Comparison of ENCODE assay signal across 8 cellular contexts in genomic region chr12:108839011-108839889, GRCh38. TPM values are rescaled to one million over a fixed set of nuclear protein-coding genes. Genes with fewer than 3 reads are reported as not detected.
DNase-seq lines count a peak whose midpoint lies in the region; ATAC-seq and TF ChIP-seq lines count a peak whose summit lies in the region.

No MANE protein-coding gene starts in this region.

- H3K9me2 ChIP-seq in OCI-LY7 (ENCODE audit: insufficient read depth, low read length), result no peaks in the 10 kb centered on the region

- no peak overlapping the region for H3K4me3 ChIP-seq in left ventricle myocardium inferior
- H3K4me3 ChIP-seq in OCI-LY7 (ENCODE audit: low read depth, low read length, poor library complexity, severe bottlenecking), result no peak overlapping the region

- no peak overlapping the region for H3T11ph ChIP-seq in H9 (ENCODE audit: low read length)

- peak overlapping the region; percentile 50 to 83 (median 59); a peak in 4 of 7 replicates for H3K27ac Mint-ChIP-seq in H9
- H3K27ac Mint-ChIP-seq in activated naive CD8-positive, alpha-beta T cell, result peak overlapping the region; percentile 84
- peak overlapping the region; percentile 91 for H3K27ac Mint-ChIP-seq in stimulated activated memory B cell treated with anti-CD40 and anti-IgM and Interleukin-4, amounts not matched to agents 10 μg/mL and 1 μg/mL and 100 μg/mL, for 72 hours

- H3K4me2 ChIP-seq in H9 (ENCODE audit: insufficient read depth, insufficient read length, low read length), result no peak overlapping the region
- no peak overlapping the region for H3K4me2 ChIP-seq in OCI-LY7 (ENCODE audit: low read length)

- H3K18ac ChIP-seq in H9 (ENCODE audit: insufficient read length, low read depth, low read length), result peak overlapping the region; percentile 50

- no peak overlapping the region for H2BK20ac ChIP-seq in H9 (ENCODE audit: low read depth, low read length, poor library complexity, severe bottlenecking)

- no peaks in the 10 kb centered on the region for H4K20me1 ChIP-seq in H9 (ENCODE audit: control insufficient read depth, insufficient read depth, insufficient read length)
- H4K20me1 ChIP-seq in OCI-LY7 (ENCODE audit: insufficient read depth, low read length), result no peaks in the 10 kb centered on the region

- no peak overlapping the region for H4K5ac ChIP-seq in H9 (ENCODE audit: insufficient read length, low read depth, low read length)

- H2AFZ ChIP-seq in H9 (ENCODE audit: low read length), result no peak overlapping the region
- no peak overlapping the region for H2AFZ ChIP-seq in OCI-LY7 (ENCODE audit: low read length)

- peaks cover 25 to 36% of the 10 kb centered on the region in 2 experiments for H3K4me1 Mint-ChIP-seq in H9
- peaks cover 32% of the 10 kb centered on the region for H3K4me1 Mint-ChIP-seq in activated naive CD8-positive, alpha-beta T cell (ENCODE audit: low read depth)
- peaks cover 34% of the 10 kb centered on the region for H3K4me1 Mint-ChIP-seq in stimulated activated memory B cell treated with anti-CD40 and anti-IgM and Interleukin-4, amounts not matched to agents 10 μg/mL and 1 μg/mL and 100 μg/mL, for 72 hours

- no peak overlapping the region; the same call in 1 of the 2 replicates for H3K4ac ChIP-seq in H9 (ENCODE audit: low read depth, low read length)

- H3K79me1 ChIP-seq in H9 (ENCODE audit: insufficient read depth, low read depth, low read length, poor library complexity, severe bottlenecking), result no peaks in the 10 kb centered on the region

- WGBS in H9 (ENCODE audit: extremely low coverage, insufficient read length, low lambda C conversion rate), result no CpG with 5 or more reads among the region's 6 CpGs

- H2BK120ac ChIP-seq in H9 (ENCODE audit: low read depth, low read length, poor library complexity, severe bottlenecking), result no peak overlapping the region

- no peaks in the 10 kb centered on the region for H3K9me3 ChIP-seq in H9 (ENCODE audit: control insufficient read depth, low read depth, low read length)
- H3K9me3 ChIP-seq in left ventricle myocardium inferior (replicated peaks), result no peaks in the 10 kb centered on the region
- no peaks in the 10 kb centered on the region for H3K9me3 ChIP-seq in OCI-LY7 (ENCODE audit: low read length)

- TF ChIP-seq CTCF in H9 (conservative IDR thresholded peaks at IDR 0.05) (no peak), left ventricle myocardium inferior (IDR thresholded peaks at IDR 0.05; ENCODE audit: borderline replicate concordance) (no peak), OCI-LY7 (conservative IDR thresholded peaks at IDR 0.05; ENCODE audit: low read length) (no peak)

- H3K79me2 ChIP-seq in H9 (ENCODE audit: insufficient read depth, low read length) (no peaks in the 10 kb centered on the region), OCI-LY7 (ENCODE audit: insufficient read depth, low read depth, low read length) (no peaks in the 10 kb centered on the region)

- H2BK15ac ChIP-seq in H9 (ENCODE audit: low read depth, low read length), result no peak overlapping the region

- no peak overlapping the region for H3K4me3 Mint-ChIP-seq in H9
- H3K4me3 Mint-ChIP-seq in activated naive CD8-positive, alpha-beta T cell, result peak overlapping the region; percentile 62
- H3K4me3 Mint-ChIP-seq in stimulated activated memory B cell treated with anti-CD40 and anti-IgM and Interleukin-4, amounts not matched to agents 10 μg/mL and 1 μg/mL and 100 μg/mL, for 72 hours, result no peak overlapping the region

- POLR2A ChIA-PET in OCI-LY7 (lab: Charles Lee), result interaction anchor here (0.7 kb wide), 1 partner anchor 304 kb away, joined by 3 read pairs; no protein-coding TSS in a partner anchor

- H4K8ac ChIP-seq in H9 (replicated peaks; ENCODE audit: insufficient read length, low read depth, low read length), result no peak overlapping the region

- H2BK12ac ChIP-seq in H9 (ENCODE audit: insufficient read length, low read depth, low read length), result peak overlapping the region; percentile 69

- H3K23me2 ChIP-seq in H9 (ENCODE audit: insufficient read length, low read depth, low read length, poor library complexity, severe bottlenecking), result no peaks in the 10 kb centered on the region

- peaks cover 10% of the 10 kb centered on the region for H3K36me3 ChIP-seq in left ventricle myocardium inferior
- H3K36me3 ChIP-seq in OCI-LY7 (ENCODE audit: insufficient read depth, low read length), result no peaks in the 10 kb centered on the region; the same call in 1 of the 2 replicates

- peak overlapping the region; percentile 80 for H3K14ac ChIP-seq in H9 (ENCODE audit: insufficient read depth, low read length)

- intact Hi-C loops in left ventricle myocardium inferior (cut with micrococcal nuclease) (no loop called here), OCI-LY7 (cut with micrococcal nuclease; ENCODE audit: unreplicated experiment) (no loop called here)

- H3K56ac ChIP-seq in H9 (ENCODE audit: insufficient read length, low read depth, low read length), result no peak overlapping the region

- BruUV-seq in OCI-LY7 (replicated peaks; lab: Mats Ljungman, UMichigan), result no TSS peak

- ATAC-seq in stimulated activated memory B cell treated with anti-CD40 and anti-IgM and Interleukin-4, amounts not matched to agents 10 μg/mL and 1 μg/mL and 100 μg/mL, for 72 hours, result no peak
- ATAC-seq in GM21526 (IDR thresholded peaks at IDR 0.05; ENCODE audit: low FRiP score, unreplicated experiment), result no peak

- H3K36me3 Mint-ChIP-seq in H9 (ENCODE audit: insufficient read depth in 1 of 3, low read depth in 3 of 3), result peaks cover 6 to 26% (median 11%) of the 10 kb centered on the region in 3 experiments; a peak in 6 of 7 replicates
- peaks cover 9% of the 10 kb centered on the region for H3K36me3 Mint-ChIP-seq in activated naive CD8-positive, alpha-beta T cell
- peaks cover 47% of the 10 kb centered on the region for H3K36me3 Mint-ChIP-seq in stimulated activated memory B cell treated with anti-CD40 and anti-IgM and Interleukin-4, amounts not matched to agents 10 μg/mL and 1 μg/mL and 100 μg/mL, for 72 hours

- no peak for DNase-seq in H9
- peak; percentile 51 for DNase-seq in left ventricle myocardium inferior
- DNase-seq in mucosa of gallbladder (ENCODE audit: low spot score), result no peak
- DNase-seq in KG1 (lab: John Stamatoyannopoulos, UW), result no peak
- no peak for DNase-seq in OCI-LY7 (ENCODE audit: low spot score)

- no peaks in the 10 kb centered on the region for H3K27me3 Mint-ChIP-seq in H9 (ENCODE audit: low read depth)
- no peaks in the 10 kb centered on the region for H3K27me3 Mint-ChIP-seq in activated naive CD8-positive, alpha-beta T cell
- no peaks in the 10 kb centered on the region for H3K27me3 Mint-ChIP-seq in stimulated activated memory B cell treated with anti-CD40 and anti-IgM and Interleukin-4, amounts not matched to agents 10 μg/mL and 1 μg/mL and 100 μg/mL, for 72 hours

- H2BK5ac ChIP-seq in H9 (ENCODE audit: insufficient read length, low read length), result no peak overlapping the region

- H3K27me3 ChIP-seq in H9 (ENCODE audit: insufficient read depth, low read length) (no peaks in the 10 kb centered on the region), left ventricle myocardium inferior (ENCODE audit: low read depth) (no peaks in the 10 kb centered on the region)

- H4K91ac ChIP-seq in H9 (ENCODE audit: insufficient read length, low read depth, low read length), result peak overlapping the region; percentile 77

- H3K23ac ChIP-seq in H9 (ENCODE audit: insufficient read length, low read depth, low read length), result no peak overlapping the region

- CTCF ChIA-PET in OCI-LY7 (lab: Charles Lee; ENCODE audit: unreplicated experiment), result no interaction called here

- H3K27ac ChIP-seq in H9 (ENCODE audit: insufficient read length, low read depth, low read length), result peak overlapping the region; percentile 36
- H3K27ac ChIP-seq in left ventricle myocardium inferior (replicated peaks), result peak overlapping the region; percentile 92
- no peak overlapping the region for H3K27ac ChIP-seq in OCI-LY7 (ENCODE audit: low read depth, low read length, poor library complexity, severe bottlenecking)

- H3K4me1 ChIP-seq in H9 (ENCODE audit: insufficient read depth, low read length) (peaks cover 7% of the 10 kb centered on the region; the same call in 1 of the 2 replicates), left ventricle myocardium inferior (peaks cover 98% of the 10 kb centered on the region), OCI-LY7 (ENCODE audit: insufficient read depth, low read length, poor library complexity, severe bottlenecking) (peaks cover 5% of the 10 kb centered on the region)

- no peak overlapping the region for H3K9ac ChIP-seq in H9 (ENCODE audit: extremely low read depth, insufficient read length, low read length)

- H3K9me3 Mint-ChIP-seq in H9, result no peaks in the 10 kb centered on the region
- H3K9me3 Mint-ChIP-seq in activated naive CD8-positive, alpha-beta T cell (ENCODE audit: low read depth), result no peaks in the 10 kb centered on the region
- no peaks in the 10 kb centered on the region for H3K9me3 Mint-ChIP-seq in stimulated activated memory B cell treated with anti-CD40 and anti-IgM and Interleukin-4, amounts not matched to agents 10 μg/mL and 1 μg/mL and 100 μg/mL, for 72 hours

- H2AK5ac ChIP-seq in H9 (ENCODE audit: insufficient read length, low read length), result no peak overlapping the region

RNA-seq across cellular contexts. Expression of gene SSH1, which starts 18.1 kb away (rescaled TPM):
- total RNA-seq in H9 (2021) (21.8 and 24.0 TPM in 2 replicates), left ventricle myocardium inferior (30.1 TPM), mucosa of gallbladder (60.1 TPM), OCI-LY7 (2022) (16.6 and 17.2 TPM in 2 replicates)
- 5.3 and 8.0 TPM in 2 replicates for total RNA-seq in OCI-LY7 (2014; rRNA removed; shearing (Covaris generic))

RNA-seq across cellular contexts. Expression of gene DAO, which starts 40.6 kb away (rescaled TPM):
- total RNA-seq in H9 (2021) (not detected in 2 replicates), left ventricle myocardium inferior (not detected), mucosa of gallbladder (not detected), OCI-LY7 (2022) (not detected in 2 replicates)
- not detected in 2 replicates for total RNA-seq in OCI-LY7 (2014; rRNA removed; shearing (Covaris generic))
